In the genomic region with DNA sequence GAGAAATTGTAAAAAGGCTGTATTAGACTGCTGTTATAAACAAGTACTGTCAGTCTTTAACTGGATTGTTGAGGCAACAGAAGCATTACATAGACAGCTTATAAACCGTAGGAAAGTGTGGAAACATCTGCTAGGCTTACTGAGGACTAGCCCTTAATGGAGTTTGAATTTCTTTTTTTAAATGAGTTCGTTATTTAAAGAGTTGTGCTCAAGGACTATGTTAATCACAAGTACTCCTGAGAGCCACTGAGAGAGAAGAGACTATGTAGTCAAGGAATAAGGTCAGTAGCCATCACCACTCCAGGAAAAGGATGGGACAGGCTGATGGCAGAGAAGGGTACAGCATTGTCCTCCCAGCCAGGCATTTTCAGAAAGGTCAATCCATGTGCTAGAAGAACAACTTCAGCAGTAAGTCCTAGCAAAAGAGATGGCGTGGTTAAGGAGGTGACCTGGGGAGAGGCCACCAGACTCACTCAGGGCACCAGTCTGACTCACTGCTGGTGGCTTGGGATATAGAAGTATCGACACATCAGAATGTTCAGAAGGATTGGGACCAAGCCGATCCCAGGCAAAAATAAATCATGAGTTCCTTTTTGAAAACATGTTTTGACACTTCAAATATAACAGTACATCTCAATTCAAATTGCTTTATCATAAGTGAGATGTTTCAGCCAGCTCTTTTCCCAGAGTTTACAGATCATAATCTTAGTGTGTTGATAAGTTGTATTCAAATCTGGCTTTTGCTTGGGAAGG, we compare ENCODE assay signal across 1 cellular context.
A peak's percentile ranks its signal among the peaks of the same experiment; 100 is the strongest.
TF ChIP-seq lines count a peak whose summit lies in the region.

No MANE protein-coding gene starts in this region.

TF ChIP-seq in HepG2, 621 proteins besides CTCF, POLR2A, EP300 and RAD21 (continued from another document and continues in another):
- peak; percentile 68; the same call in 1 of the 2 replicates for TF ChIP-seq ZNF335 (CRISPR knock-in tag; IDR thresholded peaks at IDR 0.05)
- no peak for TF ChIP-seq ZBTB7B (CRISPR knock-in tag; IDR thresholded peaks at IDR 0.05)
- no peak for TF ChIP-seq TAF1 (CRISPR knock-in tag; IDR thresholded peaks at IDR 0.05)
- TF ChIP-seq ZNF17 (CRISPR knock-in tag; IDR thresholded peaks at IDR 0.05), result no peak
- TF ChIP-seq, protein P1, sequence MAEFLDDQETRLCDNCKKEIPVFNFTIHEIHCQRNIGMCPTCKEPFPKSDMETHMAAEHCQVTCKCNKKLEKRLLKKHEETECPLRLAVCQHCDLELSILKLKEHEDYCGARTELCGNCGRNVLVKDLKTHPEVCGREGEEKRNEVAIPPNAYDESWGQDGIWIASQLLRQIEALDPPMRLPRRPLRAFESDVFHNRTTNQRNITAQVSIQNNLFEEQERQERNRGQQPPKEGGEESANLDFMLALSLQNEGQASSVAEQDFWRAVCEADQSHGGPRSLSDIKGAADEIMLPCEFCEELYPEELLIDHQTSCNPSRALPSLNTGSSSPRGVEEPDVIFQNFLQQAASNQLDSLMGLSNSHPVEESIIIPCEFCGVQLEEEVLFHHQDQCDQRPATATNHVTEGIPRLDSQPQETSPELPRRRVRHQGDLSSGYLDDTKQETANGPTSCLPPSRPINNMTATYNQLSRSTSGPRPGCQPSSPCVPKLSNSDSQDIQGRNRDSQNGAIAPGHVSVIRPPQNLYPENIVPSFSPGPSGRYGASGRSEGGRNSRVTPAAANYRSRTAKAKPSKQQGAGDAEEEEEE (CRISPR knock-in tag; IDR thresholded peaks at IDR 0.05; ENCODE audit: borderline replicate concordance), result no peak
- TF ChIP-seq, protein P2, sequence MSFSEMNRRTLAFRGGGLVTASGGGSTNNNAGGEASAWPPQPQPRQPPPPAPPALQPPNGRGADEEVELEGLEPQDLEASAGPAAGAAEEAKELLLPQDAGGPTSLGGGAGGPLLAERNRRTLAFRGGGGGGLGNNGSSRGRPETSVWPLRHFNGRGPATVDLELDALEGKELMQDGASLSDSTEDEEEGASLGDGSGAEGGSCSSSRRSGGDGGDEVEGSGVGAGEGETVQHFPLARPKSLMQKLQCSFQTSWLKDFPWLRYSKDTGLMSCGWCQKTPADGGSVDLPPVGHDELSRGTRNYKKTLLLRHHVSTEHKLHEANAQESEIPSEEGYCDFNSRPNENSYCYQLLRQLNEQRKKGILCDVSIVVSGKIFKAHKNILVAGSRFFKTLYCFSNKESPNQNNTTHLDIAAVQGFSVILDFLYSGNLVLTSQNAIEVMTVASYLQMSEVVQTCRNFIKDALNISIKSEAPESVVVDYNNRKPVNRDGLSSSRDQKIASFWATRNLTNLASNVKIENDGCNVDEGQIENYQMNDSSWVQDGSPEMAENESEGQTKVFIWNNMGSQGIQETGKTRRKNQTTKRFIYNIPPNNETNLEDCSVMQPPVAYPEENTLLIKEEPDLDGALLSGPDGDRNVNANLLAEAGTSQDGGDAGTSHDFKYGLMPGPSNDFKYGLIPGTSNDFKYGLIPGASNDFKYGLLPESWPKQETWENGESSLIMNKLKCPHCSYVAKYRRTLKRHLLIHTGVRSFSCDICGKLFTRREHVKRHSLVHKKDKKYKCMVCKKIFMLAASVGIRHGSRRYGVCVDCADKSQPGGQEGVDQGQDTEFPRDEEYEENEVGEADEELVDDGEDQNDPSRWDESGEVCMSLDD (CRISPR knock-in tag; IDR thresholded peaks at IDR 0.05; ENCODE audit: borderline replicate concordance), result no peak
- TF ChIP-seq FOXM1 (CRISPR knock-in tag; IDR thresholded peaks at IDR 0.05), result no peak
- peak; percentile 43 for TF ChIP-seq FOSL2 (CRISPR knock-in tag; IDR thresholded peaks at IDR 0.05)
- TF ChIP-seq ZKSCAN8 (CRISPR knock-in tag; IDR thresholded peaks at IDR 0.05; ENCODE audit: borderline replicate concordance), result 0 out of 2 replicates have a peak, but pooled peaks have one; percentile 19
- TF ChIP-seq, protein P3, sequence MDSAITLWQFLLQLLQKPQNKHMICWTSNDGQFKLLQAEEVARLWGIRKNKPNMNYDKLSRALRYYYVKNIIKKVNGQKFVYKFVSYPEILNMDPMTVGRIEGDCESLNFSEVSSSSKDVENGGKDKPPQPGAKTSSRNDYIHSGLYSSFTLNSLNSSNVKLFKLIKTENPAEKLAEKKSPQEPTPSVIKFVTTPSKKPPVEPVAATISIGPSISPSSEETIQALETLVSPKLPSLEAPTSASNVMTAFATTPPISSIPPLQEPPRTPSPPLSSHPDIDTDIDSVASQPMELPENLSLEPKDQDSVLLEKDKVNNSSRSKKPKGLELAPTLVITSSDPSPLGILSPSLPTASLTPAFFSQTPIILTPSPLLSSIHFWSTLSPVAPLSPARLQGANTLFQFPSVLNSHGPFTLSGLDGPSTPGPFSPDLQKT (CRISPR knock-in tag; IDR thresholded peaks at IDR 0.05; ENCODE audit: borderline replicate concordance), result no peak
- peak; percentile 56; the same call in 1 of the 2 replicates for TF ChIP-seq ZC3H4 (CRISPR knock-in tag; IDR thresholded peaks at IDR 0.05; ENCODE audit: borderline replicate concordance)
- TF ChIP-seq, protein P4, sequence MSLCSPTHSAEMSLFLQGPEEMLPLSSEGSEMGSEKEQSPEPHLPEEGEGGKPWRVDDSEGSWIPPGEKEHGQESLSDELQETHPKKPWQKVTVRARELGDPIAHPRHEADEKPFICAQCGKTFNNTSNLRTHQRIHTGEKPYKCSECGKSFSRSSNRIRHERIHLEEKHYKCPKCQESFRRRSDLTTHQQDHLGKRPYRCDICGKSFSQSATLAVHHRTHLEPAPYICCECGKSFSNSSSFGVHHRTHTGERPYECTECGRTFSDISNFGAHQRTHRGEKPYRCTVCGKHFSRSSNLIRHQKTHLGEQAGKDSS (CRISPR knock-in tag; IDR thresholded peaks at IDR 0.05; ENCODE audit: borderline replicate concordance, low read depth), result no peak
- no peak for TF ChIP-seq ZNF564 (CRISPR knock-in tag; IDR thresholded peaks at IDR 0.05)
- peak; percentile 82 for TF ChIP-seq POLR2G (IDR thresholded peaks at IDR 0.05; ENCODE audit: low read depth, low read length)
- TF ChIP-seq, protein P5, sequence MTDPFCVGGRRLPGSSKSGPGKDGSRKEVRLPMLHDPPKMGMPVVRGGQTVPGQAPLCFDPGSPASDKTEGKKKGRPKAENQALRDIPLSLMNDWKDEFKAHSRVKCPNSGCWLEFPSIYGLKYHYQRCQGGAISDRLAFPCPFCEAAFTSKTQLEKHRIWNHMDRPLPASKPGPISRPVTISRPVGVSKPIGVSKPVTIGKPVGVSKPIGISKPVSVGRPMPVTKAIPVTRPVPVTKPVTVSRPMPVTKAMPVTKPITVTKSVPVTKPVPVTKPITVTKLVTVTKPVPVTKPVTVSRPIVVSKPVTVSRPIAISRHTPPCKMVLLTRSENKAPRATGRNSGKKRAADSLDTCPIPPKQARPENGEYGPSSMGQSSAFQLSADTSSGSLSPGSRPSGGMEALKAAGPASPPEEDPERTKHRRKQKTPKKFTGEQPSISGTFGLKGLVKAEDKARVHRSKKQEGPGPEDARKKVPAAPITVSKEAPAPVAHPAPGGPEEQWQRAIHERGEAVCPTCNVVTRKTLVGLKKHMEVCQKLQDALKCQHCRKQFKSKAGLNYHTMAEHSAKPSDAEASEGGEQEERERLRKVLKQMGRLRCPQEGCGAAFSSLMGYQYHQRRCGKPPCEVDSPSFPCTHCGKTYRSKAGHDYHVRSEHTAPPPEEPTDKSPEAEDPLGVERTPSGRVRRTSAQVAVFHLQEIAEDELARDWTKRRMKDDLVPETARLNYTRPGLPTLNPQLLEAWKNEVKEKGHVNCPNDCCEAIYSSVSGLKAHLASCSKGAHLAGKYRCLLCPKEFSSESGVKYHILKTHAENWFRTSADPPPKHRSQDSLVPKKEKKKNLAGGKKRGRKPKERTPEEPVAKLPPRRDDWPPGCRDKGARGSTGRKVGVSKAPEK (CRISPR knock-in tag; IDR thresholded peaks at IDR 0.05; ENCODE audit: borderline replicate concordance), result no peak
- TF ChIP-seq, protein P6, sequence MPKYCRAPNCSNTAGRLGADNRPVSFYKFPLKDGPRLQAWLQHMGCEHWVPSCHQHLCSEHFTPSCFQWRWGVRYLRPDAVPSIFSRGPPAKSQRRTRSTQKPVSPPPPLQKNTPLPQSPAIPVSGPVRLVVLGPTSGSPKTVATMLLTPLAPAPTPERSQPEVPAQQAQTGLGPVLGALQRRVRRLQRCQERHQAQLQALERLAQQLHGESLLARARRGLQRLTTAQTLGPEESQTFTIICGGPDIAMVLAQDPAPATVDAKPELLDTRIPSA (CRISPR knock-in tag; IDR thresholded peaks at IDR 0.05; ENCODE audit: borderline replicate concordance), result no peak
- TF ChIP-seq CBFB (CRISPR knock-in tag; IDR thresholded peaks at IDR 0.05), result 0 out of 2 replicates have a peak, but pooled peaks have one; percentile 25
- no peak for TF ChIP-seq NR3C1 (CRISPR knock-in tag; IDR thresholded peaks at IDR 0.05)
- TF ChIP-seq, protein P7, sequence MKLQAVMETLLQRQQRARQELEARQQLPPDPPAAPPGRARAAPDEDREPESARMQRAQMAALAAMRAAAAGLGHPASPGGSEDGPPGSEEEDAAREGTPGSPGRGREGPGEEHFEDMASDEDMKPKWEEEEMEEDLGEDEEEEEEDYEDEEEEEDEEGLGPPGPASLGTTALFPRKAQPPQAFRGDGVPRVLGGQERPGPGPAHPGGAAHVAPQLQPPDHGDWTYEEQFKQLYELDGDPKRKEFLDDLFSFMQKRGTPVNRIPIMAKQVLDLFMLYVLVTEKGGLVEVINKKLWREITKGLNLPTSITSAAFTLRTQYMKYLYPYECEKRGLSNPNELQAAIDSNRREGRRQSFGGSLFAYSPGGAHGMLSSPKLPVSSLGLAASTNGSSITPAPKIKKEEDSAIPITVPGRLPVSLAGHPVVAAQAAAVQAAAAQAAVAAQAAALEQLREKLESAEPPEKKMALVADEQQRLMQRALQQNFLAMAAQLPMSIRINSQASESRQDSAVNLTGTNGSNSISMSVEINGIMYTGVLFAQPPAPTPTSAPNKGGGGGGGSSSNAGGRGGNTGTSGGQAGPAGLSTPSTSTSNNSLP (IDR thresholded peaks at IDR 0.05; ENCODE audit: low read depth, low read length), result no peak
- TF ChIP-seq, protein P8, sequence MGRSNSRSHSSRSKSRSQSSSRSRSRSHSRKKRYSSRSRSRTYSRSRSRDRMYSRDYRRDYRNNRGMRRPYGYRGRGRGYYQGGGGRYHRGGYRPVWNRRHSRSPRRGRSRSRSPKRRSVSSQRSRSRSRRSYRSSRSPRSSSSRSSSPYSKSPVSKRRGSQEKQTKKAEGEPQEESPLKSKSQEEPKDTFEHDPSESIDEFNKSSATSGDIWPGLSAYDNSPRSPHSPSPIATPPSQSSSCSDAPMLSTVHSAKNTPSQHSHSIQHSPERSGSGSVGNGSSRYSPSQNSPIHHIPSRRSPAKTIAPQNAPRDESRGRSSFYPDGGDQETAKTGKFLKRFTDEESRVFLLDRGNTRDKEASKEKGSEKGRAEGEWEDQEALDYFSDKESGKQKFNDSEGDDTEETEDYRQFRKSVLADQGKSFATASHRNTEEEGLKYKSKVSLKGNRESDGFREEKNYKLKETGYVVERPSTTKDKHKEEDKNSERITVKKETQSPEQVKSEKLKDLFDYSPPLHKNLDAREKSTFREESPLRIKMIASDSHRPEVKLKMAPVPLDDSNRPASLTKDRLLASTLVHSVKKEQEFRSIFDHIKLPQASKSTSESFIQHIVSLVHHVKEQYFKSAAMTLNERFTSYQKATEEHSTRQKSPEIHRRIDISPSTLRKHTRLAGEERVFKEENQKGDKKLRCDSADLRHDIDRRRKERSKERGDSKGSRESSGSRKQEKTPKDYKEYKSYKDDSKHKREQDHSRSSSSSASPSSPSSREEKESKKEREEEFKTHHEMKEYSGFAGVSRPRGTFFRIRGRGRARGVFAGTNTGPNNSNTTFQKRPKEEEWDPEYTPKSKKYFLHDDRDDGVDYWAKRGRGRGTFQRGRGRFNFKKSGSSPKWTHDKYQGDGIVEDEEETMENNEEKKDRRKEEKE (IDR thresholded peaks at IDR 0.05), result no peak
- TF ChIP-seq RNF2 (conservative IDR thresholded peaks at IDR 0.05; ENCODE audit: low read depth), result no peak
- TF ChIP-seq SMC3 (IDR thresholded peaks at IDR 0.05; ENCODE audit: low read length), result no peak
- no peak for TF ChIP-seq ZNF121 (CRISPR knock-in tag; IDR thresholded peaks at IDR 0.05)
- no peak for TF ChIP-seq YEATS4 (CRISPR knock-in tag; IDR thresholded peaks at IDR 0.05; ENCODE audit: borderline replicate concordance)
- TF ChIP-seq TCF7 (IDR thresholded peaks at IDR 0.05; ENCODE audit: low read depth), result no peak
- no peak for TF ChIP-seq KDM5A (IDR thresholded peaks at IDR 0.05; ENCODE audit: borderline replicate concordance, low read length)
- TF ChIP-seq MIXL1 (CRISPR knock-in tag; IDR thresholded peaks at IDR 0.05), result no peak
- no peak for TF ChIP-seq SMAD9 (CRISPR knock-in tag; IDR thresholded peaks at IDR 0.05)
- peak; percentile 71 for TF ChIP-seq AGO2 (optimal IDR thresholded peaks at IDR 0.05; ENCODE audit: low read depth, low read length)
- TF ChIP-seq CHCHD3 (CRISPR knock-in tag; IDR thresholded peaks at IDR 0.05), result no peak
- TF ChIP-seq, protein P9, sequence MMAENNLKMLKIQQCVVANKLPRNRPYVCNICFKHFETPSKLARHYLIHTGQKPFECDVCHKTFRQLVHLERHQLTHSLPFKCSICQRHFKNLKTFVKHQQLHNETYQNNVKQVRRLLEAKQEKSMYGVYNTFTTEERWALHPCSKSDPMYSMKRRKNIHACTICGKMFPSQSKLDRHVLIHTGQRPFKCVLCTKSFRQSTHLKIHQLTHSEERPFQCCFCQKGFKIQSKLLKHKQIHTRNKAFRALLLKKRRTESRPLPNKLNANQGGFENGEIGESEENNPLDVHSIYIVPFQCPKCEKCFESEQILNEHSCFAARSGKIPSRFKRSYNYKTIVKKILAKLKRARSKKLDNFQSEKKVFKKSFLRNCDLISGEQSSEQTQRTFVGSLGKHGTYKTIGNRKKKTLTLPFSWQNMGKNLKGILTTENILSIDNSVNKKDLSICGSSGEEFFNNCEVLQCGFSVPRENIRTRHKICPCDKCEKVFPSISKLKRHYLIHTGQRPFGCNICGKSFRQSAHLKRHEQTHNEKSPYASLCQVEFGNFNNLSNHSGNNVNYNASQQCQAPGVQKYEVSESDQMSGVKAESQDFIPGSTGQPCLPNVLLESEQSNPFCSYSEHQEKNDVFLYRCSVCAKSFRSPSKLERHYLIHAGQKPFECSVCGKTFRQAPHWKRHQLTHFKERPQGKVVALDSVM (CRISPR knock-in tag; IDR thresholded peaks at IDR 0.05), result no peak
- TF ChIP-seq HCFC1 (IDR thresholded peaks at IDR 0.05; ENCODE audit: low read depth, low read length), result no peak
- TF ChIP-seq GATA4 (IDR thresholded peaks at IDR 0.05; ENCODE audit: borderline replicate concordance, low read depth), result no peak
- no peak for TF ChIP-seq REXO4 (CRISPR knock-in tag; IDR thresholded peaks at IDR 0.05; ENCODE audit: borderline replicate concordance)
- TF ChIP-seq, protein P10, sequence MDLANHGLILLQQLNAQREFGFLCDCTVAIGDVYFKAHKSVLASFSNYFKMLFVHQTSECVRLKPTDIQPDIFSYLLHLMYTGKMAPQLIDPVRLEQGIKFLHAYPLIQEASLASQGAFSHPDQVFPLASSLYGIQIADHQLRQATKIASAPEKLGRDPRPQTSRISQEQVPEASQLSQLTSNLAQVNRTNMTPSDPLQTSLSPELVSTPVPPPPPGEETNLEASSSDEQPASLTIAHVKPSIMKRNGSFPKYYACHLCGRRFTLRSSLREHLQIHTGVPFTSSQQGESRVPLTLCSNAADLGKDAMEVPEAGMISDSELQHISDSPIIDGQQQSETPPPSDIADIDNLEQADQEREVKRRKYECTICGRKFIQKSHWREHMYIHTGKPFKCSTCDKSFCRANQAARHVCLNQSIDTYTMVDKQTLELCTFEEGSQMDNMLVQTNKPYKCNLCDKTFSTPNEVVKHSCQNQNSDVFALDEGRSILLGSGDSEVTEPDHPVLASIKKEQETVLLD (CRISPR knock-in tag; IDR thresholded peaks at IDR 0.05; ENCODE audit: low read depth), result no peak
- no peak for TF ChIP-seq SALL2 (CRISPR knock-in tag; IDR thresholded peaks at IDR 0.05)
- peak; percentile 49 for TF ChIP-seq POLR2AphosphoS5 (IDR thresholded peaks at IDR 0.05; ENCODE audit: low read depth, low read length)
- TF ChIP-seq ZNF598 (CRISPR knock-in tag; IDR thresholded peaks at IDR 0.05; ENCODE audit: borderline replicate concordance), result no peak
- no peak for TF ChIP-seq ESRRA (CRISPR knock-in tag; IDR thresholded peaks at IDR 0.05; ENCODE audit: low read depth)
- TF ChIP-seq NCOA2 (CRISPR knock-in tag; IDR thresholded peaks at IDR 0.05), result 0 out of 2 replicates have a peak, but pooled peaks have one; percentile 12
- peak in 1 of 2 experiments; percentile 20; a peak in 1 of 4 replicates for TF ChIP-seq NR2F1 (CRISPR knock-in tag; IDR thresholded peaks at IDR 0.05)
